ENCODE assay signal across 39 cellular contexts in the genomic region with DNA sequence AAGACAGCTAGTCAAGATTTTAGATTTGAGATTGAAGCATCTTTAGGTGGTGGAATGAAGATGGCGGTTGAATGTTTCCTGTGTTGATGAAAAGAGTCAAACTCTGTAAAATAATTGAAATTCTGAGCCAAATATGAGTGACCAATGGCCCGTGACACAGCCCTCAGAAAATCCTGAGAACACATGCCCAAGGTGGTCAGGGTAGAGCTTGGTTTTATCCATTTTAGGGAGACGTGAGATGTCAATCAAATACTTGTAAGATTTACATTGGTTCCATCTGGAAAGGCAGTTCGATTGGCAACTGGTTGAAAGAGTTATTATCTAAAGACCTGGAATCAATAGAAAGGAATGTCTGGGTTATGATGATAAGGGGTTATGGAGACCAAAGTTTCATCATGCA.
"Had no signal": no experiment of that assay in that cellular context is flagged by ENCODE, and none has a peak within 500 bp of the region (broad histone marks: within the 10 kb centered on the region; RNA-seq: fewer than 3 reads in every experiment).

No MANE protein-coding gene starts in this region.

- H3K4me3 ChIP-seq: adrenal gland, ascending aorta, body of pancreas, breast epithelium, cardiac muscle cell had no signal

- H3K36me3 Mint-ChIP-seq: activated naive CD4-positive, alpha-beta T cell treated with anti-CD3 and anti-CD28 coated beads, Interleukin-2, amount 10 ng/mL, durations not matched to agents 7 days and 5 days; activated naive CD4-positive, alpha-beta T cell treated with anti-CD3 and anti-CD28 coated beads, Interleukin-2, amount 50 U/mL, for 24 hours; activated naive CD8-positive, alpha-beta T cell; activated naive CD8-positive, alpha-beta T cell treated with anti-CD3 and anti-CD28 coated beads for 36 hours; activated naive CD8-positive, alpha-beta T cell treated with anti-CD3 and anti-CD28 coated beads, Interleukin-2, amount 10 ng/mL, durations not matched to agents 7 days and 5 days; brain had no signal

- H3K36me3 ChIP-seq: adrenal gland, ascending aorta, brain microvascular endothelial cell, breast epithelium, cardiac muscle cell had no signal

- H3K27me3 ChIP-seq: adrenal gland, ascending aorta, body of pancreas, brain microvascular endothelial cell, breast epithelium, cardiac muscle cell had no signal

- H3K9me3 Mint-ChIP-seq: activated naive CD4-positive, alpha-beta T cell treated with anti-CD3 and anti-CD28 coated beads for 36 hours; activated naive CD4-positive, alpha-beta T cell treated with anti-CD3 and anti-CD28 coated beads, Interleukin-2, amount 10 ng/mL, durations not matched to agents 7 days and 5 days; activated T-cell treated with anti-CD3 and anti-CD28 coated beads, Interleukin-2, amount 50 U/mL, for 4 hours; activated T-cell treated with anti-CD3 and anti-CD28 coated beads, Interleukin-2, amount 50 U/mL, for 72 hours; activated T-helper 1 cell treated with anti-CD3 and anti-CD28 coated beads, Interleukin-12 subunit alpha, Interleukin-12 subunit beta, Interleukin-2, Interleukin-4 antibody, amounts not matched to agents 30 ng/mL and 10 ng/mL and 1 ng/mL, durations not matched to agents 14 hours and 24 hours and 36 hours; activated T-helper 2 cell treated with anti-CD3 and anti-CD28 coated beads, Interferon-gamma antibody, Interleukin-2, Interleukin-4, amounts not matched to agents 10 μg/mL and 5 μg/mL and 100 μg/mL, durations not matched to agents 14 hours and 24 hours and 36 hours; central memory CD8-positive, alpha-beta T cell had no signal

- FAIRE-seq: astrocyte, bronchial epithelial cell had no signal

- H3K4me1 ChIP-seq: adrenal gland, ascending aorta, body of pancreas had no signal

- H3K9me3 ChIP-seq: adrenal gland, ascending aorta, body of pancreas, breast epithelium had no signal

- DNase-seq: activated effector memory CD4-positive, alpha-beta T cell treated with anti-CD3 and anti-CD28 coated beads, Interleukin-2, amount 50 U/mL, for 16 hours; activated effector memory CD4-positive, alpha-beta T cell treated with Interleukin-2 at 50 U/mL for 16 hours; activated gamma-delta T cell; activated gamma-delta T cell treated with Interleukin-2 at 50 U/mL for 16 hours; activated naive CD4-positive, alpha-beta T cell; activated naive CD4-positive, alpha-beta T cell treated with anti-CD3 and anti-CD28 coated beads for 36 hours; activated naive CD4-positive, alpha-beta T cell treated with anti-CD3 and anti-CD28 coated beads, Interleukin-2, amount 10 ng/mL, durations not matched to agents 7 days and 5 days; activated naive CD4-positive, alpha-beta T cell treated with anti-CD3 and anti-CD28 coated beads, Interleukin-2, amount 50 U/mL, for 16 hours; activated naive CD4-positive, alpha-beta T cell treated with Interleukin-2 at 50 U/mL for 16 hours; activated naive CD8-positive, alpha-beta T cell treated with anti-CD3 and anti-CD28 coated beads for 36 hours; activated naive CD8-positive, alpha-beta T cell treated with anti-CD3 and anti-CD28 coated beads, Interleukin-2, amount 10 ng/mL, durations not matched to agents 7 days and 5 days; activated naive CD8-positive, alpha-beta T cell treated with anti-CD3 and anti-CD28 coated beads, Interleukin-2, amount 50 U/mL, for 24 hours; activated T-cell treated with anti-CD3 and anti-CD28 coated beads, Interleukin-2, amount 50 U/mL, for 1 hour; activated T-cell treated with anti-CD3 and anti-CD28 coated beads, Interleukin-2, amount 50 U/mL, for 24 hours; activated T-cell treated with anti-CD3 and anti-CD28 coated beads, Interleukin-2, amount 50 U/mL, for 4 hours; activated T-cell treated with anti-CD3 and anti-CD28 coated beads, Interleukin-2, amount 50 U/mL, for 48 hours; activated T-cell treated with anti-CD3 and anti-CD28 coated beads, Interleukin-2, amount 50 U/mL, for 72 hours; adrenal gland; amniotic stem cell; amygdala; anterior cingulate cortex; aorta; body of pancreas; brain microvascular endothelial cell; caudate nucleus; central memory CD4-positive, alpha-beta T cell; cerebellar nuclear complex had no signal

- H3K27ac ChIP-seq: adrenal gland, ascending aorta, body of pancreas, brain microvascular endothelial cell, breast epithelium, cardiac muscle cell had no signal

- ATAC-seq: activated naive CD8-positive, alpha-beta T cell treated with anti-CD3 and anti-CD28 coated beads, Interleukin-2, amount 50 U/mL, for 24 hours; activated T-cell treated with anti-CD3 and anti-CD28 coated beads, Interleukin-2, amount 50 U/mL, for 4 hours; activated T-cell treated with anti-CD3 and anti-CD28 coated beads, Interleukin-2, amount 50 U/mL, for 72 hours; activated T-helper 17 cell treated with anti-CD3 and anti-CD28 coated beads, Interleukin-2, amount 50 U/mL, for 72 hours; body of pancreas had no signal

- H3K27ac Mint-ChIP-seq: activated naive CD4-positive, alpha-beta T cell treated with anti-CD3 and anti-CD28 coated beads for 36 hours; activated naive CD4-positive, alpha-beta T cell treated with anti-CD3 and anti-CD28 coated beads, Interleukin-2, amount 10 ng/mL, durations not matched to agents 7 days and 5 days; activated naive CD4-positive, alpha-beta T cell treated with anti-CD3 and anti-CD28 coated beads, Interleukin-2, amount 50 U/mL, for 24 hours; activated naive CD8-positive, alpha-beta T cell; activated naive CD8-positive, alpha-beta T cell treated with anti-CD3 and anti-CD28 coated beads for 36 hours; activated naive CD8-positive, alpha-beta T cell treated with anti-CD3 and anti-CD28 coated beads, Interleukin-2, amount 10 ng/mL, durations not matched to agents 7 days and 5 days; activated naive CD8-positive, alpha-beta T cell treated with anti-CD3 and anti-CD28 coated beads, Interleukin-2, amount 50 U/mL, for 24 hours; activated T-cell treated with anti-CD3 and anti-CD28 coated beads, Interleukin-2, amount 50 U/mL, for 24 hours; activated T-cell treated with anti-CD3 and anti-CD28 coated beads, Interleukin-2, amount 50 U/mL, for 72 hours; activated T-helper 1 cell treated with anti-CD3 and anti-CD28 coated beads, Interleukin-12 subunit alpha, Interleukin-12 subunit beta, Interleukin-2, Interleukin-4 antibody, amounts not matched to agents 30 ng/mL and 10 ng/mL and 1 ng/mL, durations not matched to agents 14 hours and 24 hours and 36 hours; activated T-helper 17 cell treated with anti-CD3 and anti-CD28 coated beads, Interleukin-2, amount 50 U/mL, for 72 hours; activated T-helper 2 cell treated with anti-CD3 and anti-CD28 coated beads, Interferon-gamma antibody, Interleukin-2, Interleukin-4, amounts not matched to agents 10 μg/mL and 5 μg/mL and 100 μg/mL, durations not matched to agents 14 hours and 24 hours and 36 hours; brain had no signal
